In the genomic region with DNA sequence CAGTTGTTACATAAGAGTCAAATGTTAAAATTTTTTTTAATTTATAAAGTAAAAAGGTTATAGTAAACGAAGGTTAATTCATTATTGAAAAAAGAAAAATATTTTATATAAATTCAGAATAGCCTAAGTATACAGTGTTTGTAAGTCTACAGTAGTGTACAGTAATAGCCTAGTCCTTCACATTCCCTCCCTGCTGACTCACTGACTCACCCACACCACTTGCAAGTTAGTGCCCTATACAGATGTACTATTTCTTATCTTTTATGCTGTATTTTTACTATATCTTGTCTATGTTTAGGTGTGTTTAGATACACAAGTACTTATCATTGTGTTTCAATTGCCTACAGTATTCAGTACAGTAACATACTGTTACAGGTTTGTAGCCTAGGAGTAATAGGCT, we compare ENCODE assay signal across 22 cellular contexts.
DNase-seq lines count a peak whose midpoint lies in the region; ATAC-seq and FAIRE-seq lines count a peak whose summit lies in the region.
"Had no signal": no experiment of that assay in that cellular context is flagged by ENCODE, and none has a peak within 500 bp of the region (broad histone marks: within the 10 kb centered on the region; RNA-seq: fewer than 3 reads in every experiment).

No MANE protein-coding gene starts in this region.

- ATAC-seq in HG02938 (IDR thresholded peaks at IDR 0.05; ENCODE audit: unreplicated experiment) (no peak), GM21390 (IDR thresholded peaks at IDR 0.05; ENCODE audit: unreplicated experiment) (no peak)
- ATAC-seq: GM12878; naive thymus-derived CD8-positive, alpha-beta T cell; stimulated activated effector memory CD8-positive, alpha-beta T cell treated with anti-CD3 and anti-CD28 coated beads, Interleukin-12 subunit alpha, Interleukin-12 subunit beta, amount 100 ng/mL, for 72 hours had no signal

- FAIRE-seq in colon (lab: Jason Lieb, UNC) (peak; percentile 86), islet of Langerhans (lab: Jason Lieb, UNC) (peak; percentile 24)
- FAIRE-seq: GM12878 had no signal

- DNase-seq in AG20443 (ENCODE audit: low spot score): peak; percentile 24
- DNase-seq in NCI-H226: peak; percentile 22
- no peak for DNase-seq in NCI-H187 treated with DMSO at 0.1 percent for 48 hours (lab: John Stamatoyannopoulos, UW)
- no peak for DNase-seq in hepatic stellate cell (ENCODE audit: low spot score)
- DNase-seq: activated CD4-positive, alpha-beta T cell treated with anti-CD3 and anti-CD28 coated beads for 1 hour; activated CD8-positive, alpha-beta memory T cell treated with anti-CD3 and anti-CD28 coated beads for 24 hours; activated naive CD4-positive, alpha-beta T cell treated with anti-CD3 and anti-CD28 coated beads for 36 hours; activated T-cell treated with anti-CD3 and anti-CD28 coated beads, Interleukin-2, amount 50 U/mL, for 48 hours; CD4-positive, alpha-beta T cell; cerebellar nuclear complex; effector memory CD4-positive, alpha-beta T cell; Karpas-422; naive thymus-derived CD8-positive, alpha-beta T cell; NCI-H1105 treated with DMSO at 0.1 percent for 48 hours; NCI-H2107; NCI-H510A treated with DMSO at 0.1 percent for 48 hours had no signal

Comparison
In these comparisons a context has a peak if more than half of its experiments do, and no peak if none do; other contexts are left out.
1. DNase-seq: peak in AG20443 (single experiment) and NCI-H226 (single experiment); none in NCI-H187 treated with DMSO at 0.1 percent for 48 hours (single experiment) and hepatic stellate cell (single experiment).